ENCODE assay signal across 1 cellular context in genomic region chr12:120199595-120200306, GRCh38.
TF ChIP-seq lines count a peak whose summit lies in the region.

No MANE protein-coding gene starts in this region.

TF ChIP-seq in K562, 482 proteins besides CTCF, POLR2A, EP300 and RAD21 (continued from another document and continues in another):
- TF ChIP-seq AFF4 (CRISPR knock-in tag; IDR thresholded peaks at IDR 0.05) (peak; percentile 75; the same call in 1 of the 2 replicates), GABPA (tag; conservative IDR thresholded peaks at IDR 0.05; ENCODE audit: low read depth) (no peak), NONO (IDR thresholded peaks at IDR 0.05; ENCODE audit: low read depth in 2 of 2, low read length in 1 of 2) (no peak), SIN3A (IDR thresholded peaks at IDR 0.05; ENCODE audit: borderline replicate concordance in 2 of 2, control insufficient read depth in 1 of 2, low read depth in 2 of 2, low read length in 2 of 2) (peak in 1 of 2 experiments; percentile 36; a peak in 1 of 4 replicates), ZBTB43 (CRISPR knock-in tag; IDR thresholded peaks at IDR 0.05) (0 out of 2 replicates have a peak, but pooled peaks have one; percentile 53), ATF3 (IDR thresholded peaks at IDR 0.05) (peak; percentile 81), ATF3 (CRISPR knock-in tag; conservative IDR thresholded peaks at IDR 0.05) (no peak; the same call in 1 of the 2 replicates), TGIF2 (CRISPR knock-in tag; IDR thresholded peaks at IDR 0.05) (0 out of 2 replicates have a peak, but pooled peaks have one; percentile 72), SMARCE1 (IDR thresholded peaks at IDR 0.05) (0 out of 2 replicates have a peak, but pooled peaks have one; percentile 27), HNRNPL (IDR thresholded peaks at IDR 0.05; ENCODE audit: low read depth, low read length) (0 out of 2 replicates have a peak, but pooled peaks have one; percentile 14), JUND (IDR thresholded peaks at IDR 0.05; ENCODE audit: borderline replicate concordance, low read depth, low read length) (peak; percentile 59; the same call in 1 of the 2 replicates), JUND (tag; IDR thresholded peaks at IDR 0.05; ENCODE audit: borderline replicate concordance, low read depth, low read length) (no peak; the same call in 2 of the 3 replicates), SMC3 (conservative IDR thresholded peaks at IDR 0.05; ENCODE audit: insufficient read depth, low read depth, low read length) (no peak), KDM5B (IDR thresholded peaks at IDR 0.05; ENCODE audit: insufficient replicate concordance, low read depth, low read length) (peak; percentile 30), TBP (optimal IDR thresholded peaks at IDR 0.05; ENCODE audit: low read depth, low read length) (no peak), SETDB1 (IDR thresholded peaks at IDR 0.05; ENCODE audit: low read length) (no peak), ZNF274 (IDR thresholded peaks at IDR 0.05; ENCODE audit: borderline replicate concordance, low read depth, low read length) (0 out of 2 replicates have a peak, but pooled peaks have one; percentile 14), JUN (IDR thresholded peaks at IDR 0.05; ENCODE audit: borderline replicate concordance, low read depth, low read length) (peak; percentile 52; the same call in 1 of the 2 replicates), JUN (CRISPR knock-in tag; IDR thresholded peaks at IDR 0.05; ENCODE audit: borderline replicate concordance) (no peak), NKRF (IDR thresholded peaks at IDR 0.05; ENCODE audit: borderline replicate concordance) (no peak), NFE2 (IDR thresholded peaks at IDR 0.05; ENCODE audit: low read depth) (peak; percentile 46; the same call in 1 of the 2 replicates), ETV5 (CRISPR knock-in tag; IDR thresholded peaks at IDR 0.05; ENCODE audit: low read depth) (0 out of 2 replicates have a peak, but pooled peaks have one; percentile 18), GTF2B (IDR thresholded peaks at IDR 0.05; ENCODE audit: extremely low read depth, insufficient read length) (no peak), MAFG (tag; conservative IDR thresholded peaks at IDR 0.05) (peak; percentile 56), ELF4 (CRISPR knock-in tag; IDR thresholded peaks at IDR 0.05) (no peak), MEIS2 (IDR thresholded peaks at IDR 0.05; ENCODE audit: partially characterized antibody) (peak; percentile 41), ZNF609 (CRISPR knock-in tag; IDR thresholded peaks at IDR 0.05; ENCODE audit: borderline replicate concordance) (0 out of 2 replicates have a peak, but pooled peaks have one; percentile 3), LCOR (CRISPR knock-in tag; IDR thresholded peaks at IDR 0.05) (0 out of 2 replicates have a peak, but pooled peaks have one; percentile 61), MAFK (IDR thresholded peaks at IDR 0.05; ENCODE audit: low read length) (peak; percentile 53), DPF2 (IDR thresholded peaks at IDR 0.05) (0 out of 2 replicates have a peak, but pooled peaks have one; percentile 42), PRDM10 (IDR thresholded peaks at IDR 0.05; ENCODE audit: partially characterized antibody) (peak; percentile 26), FOXK1 (CRISPR knock-in tag; IDR thresholded peaks at IDR 0.05; ENCODE audit: borderline replicate concordance) (peak; percentile 90; the same call in 1 of the 2 replicates), E2F6 (IDR thresholded peaks at IDR 0.05; ENCODE audit: borderline replicate concordance in 1 of 2, extremely low read depth in 1 of 2, insufficient read depth in 1 of 2, insufficient read length in 1 of 2, low read depth in 1 of 2, low read length in 1 of 2, poor library complexity in 1 of 2, severe bottlenecking in 1 of 2) (no peak), ZNF121 (CRISPR knock-in tag; conservative IDR thresholded peaks at IDR 0.05) (0 out of 2 replicates have a peak, but pooled peaks have one; percentile 7), CHD1 (IDR thresholded peaks at IDR 0.05; ENCODE audit: low read length) (peak; percentile 23), SRSF1 (IDR thresholded peaks at IDR 0.05; ENCODE audit: low read depth, low read length) (no peak), ZNF431 (CRISPR knock-in tag; IDR thresholded peaks at IDR 0.05) (0 out of 2 replicates have a peak, but pooled peaks have one; percentile 11), ERF (CRISPR knock-in tag; IDR thresholded peaks at IDR 0.05) (0 out of 2 replicates have a peak, but pooled peaks have one; percentile 72), ILF3 (IDR thresholded peaks at IDR 0.05; ENCODE audit: borderline replicate concordance) (no peak; the same call in 1 of the 2 replicates), ZNF232 (CRISPR knock-in tag; IDR thresholded peaks at IDR 0.05) (peak; percentile 61; the same call in 1 of the 2 replicates), HMG20B (CRISPR knock-in tag; IDR thresholded peaks at IDR 0.05) (no peak), FOSL1 (tag; conservative IDR thresholded peaks at IDR 0.05) (peak; percentile 76), ATF7 (IDR thresholded peaks at IDR 0.05) (peak; percentile 28; the same call in 1 of the 2 replicates), XRCC5 (IDR thresholded peaks at IDR 0.05; ENCODE audit: low read depth, low read length) (peak; percentile 16; the same call in 1 of the 2 replicates)
